In the genomic region with DNA sequence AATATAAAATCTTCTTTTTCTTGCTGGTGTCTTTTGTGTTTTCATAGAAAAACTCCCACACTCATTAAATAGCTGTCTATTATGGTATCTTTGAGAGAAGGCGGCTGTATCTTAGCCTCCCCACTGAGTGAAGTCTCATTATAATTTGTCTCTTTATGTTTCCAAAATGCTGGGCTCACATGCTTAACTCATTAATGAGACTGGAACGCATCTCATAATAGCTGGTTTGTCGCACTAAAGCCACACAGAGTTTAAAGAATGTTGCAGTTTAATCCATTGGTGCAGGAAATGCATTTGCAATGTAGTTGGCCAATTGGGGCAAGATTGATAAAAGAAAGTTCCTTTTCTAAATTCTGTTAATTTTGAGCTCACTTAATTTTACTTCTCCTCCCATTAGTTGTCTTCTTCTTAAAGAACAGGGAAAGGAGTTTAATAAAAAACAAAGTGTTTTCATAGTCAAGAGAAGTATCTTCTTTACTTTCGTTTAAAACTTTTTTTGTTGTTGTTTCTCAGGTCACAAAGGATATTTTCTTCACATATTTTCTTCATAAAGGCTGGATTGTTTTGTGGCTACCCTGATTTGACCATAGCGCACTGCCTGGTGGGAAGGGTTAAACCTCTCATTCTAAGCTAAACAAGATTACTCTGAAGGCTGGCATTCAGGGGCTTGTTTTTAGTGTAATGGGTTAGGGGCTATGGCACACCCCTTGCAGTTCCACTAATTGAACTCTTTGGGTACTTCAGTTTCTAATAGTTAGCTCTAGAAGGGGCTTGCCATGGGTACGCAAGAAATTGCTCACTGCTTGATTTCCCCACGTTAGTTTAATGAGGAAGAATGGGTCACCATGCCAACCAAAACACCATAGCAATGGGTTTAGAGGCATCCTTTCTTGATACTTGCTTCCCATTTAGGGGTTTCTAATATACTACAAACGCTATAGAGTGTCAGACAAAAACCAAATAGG, we compare ENCODE assay signal across 14 cellular contexts.
"Had no signal": no experiment of that assay in that cellular context is flagged by ENCODE, and none has a peak within 500 bp of the region (broad histone marks: within the 10 kb centered on the region; RNA-seq: fewer than 3 reads in every experiment).

No MANE protein-coding gene starts in this region.

- H3K27me3 Mint-ChIP-seq: naive thymus-derived CD4-positive, alpha-beta T cell; stimulated activated memory B cell treated with anti-CD40 and anti-IgM and Interleukin-4, amounts not matched to agents 10 μg/mL and 1 μg/mL and 100 μg/mL, for 72 hours had no signal

- H3K9me3 Mint-ChIP-seq: stimulated activated memory B cell treated with anti-CD40 and anti-IgM and Interleukin-4, amounts not matched to agents 10 μg/mL and 1 μg/mL and 100 μg/mL, for 72 hours had no signal

- H3K27ac Mint-ChIP-seq: naive thymus-derived CD4-positive, alpha-beta T cell; stimulated activated memory B cell treated with anti-CD40 and anti-IgM and Interleukin-4, amounts not matched to agents 10 μg/mL and 1 μg/mL and 100 μg/mL, for 72 hours had no signal

- H3K4me3 Mint-ChIP-seq: naive thymus-derived CD4-positive, alpha-beta T cell; stimulated activated memory B cell treated with anti-CD40 and anti-IgM and Interleukin-4, amounts not matched to agents 10 μg/mL and 1 μg/mL and 100 μg/mL, for 72 hours had no signal

- H3K4me1 Mint-ChIP-seq: naive thymus-derived CD4-positive, alpha-beta T cell; stimulated activated memory B cell treated with anti-CD40 and anti-IgM and Interleukin-4, amounts not matched to agents 10 μg/mL and 1 μg/mL and 100 μg/mL, for 72 hours had no signal

- H3K36me3 Mint-ChIP-seq: naive thymus-derived CD4-positive, alpha-beta T cell; stimulated activated memory B cell treated with anti-CD40 and anti-IgM and Interleukin-4, amounts not matched to agents 10 μg/mL and 1 μg/mL and 100 μg/mL, for 72 hours had no signal

- DNase-seq: activated CD4-positive, alpha-beta T cell treated with anti-CD3 and anti-CD28 coated beads, Interleukin-2, amount 50 U/mL, for 1 hour; activated CD4-positive, CD25-positive, alpha-beta regulatory T cell; activated naive CD4-positive, alpha-beta T cell treated with anti-CD3 and anti-CD28 coated beads, Interleukin-2, amount 50 U/mL, for 16 hours; activated T-cell treated with anti-CD3 and anti-CD28 coated beads for 4 hours; heart right ventricle; mammary epithelial cell; naive thymus-derived CD4-positive, alpha-beta T cell; nucleus accumbens; psoas muscle; spleen; stimulated activated CD4-positive, alpha-beta T cell treated with anti-CD3 and anti-CD28 coated beads, Interleukin-1b, Interleukin-23, amount 100 ng/mL, for 48 hours; T-helper 2 cell; trophoblast cell had no signal
